Comparison of ENCODE assay signal across 25 cellular contexts in the genomic region with DNA sequence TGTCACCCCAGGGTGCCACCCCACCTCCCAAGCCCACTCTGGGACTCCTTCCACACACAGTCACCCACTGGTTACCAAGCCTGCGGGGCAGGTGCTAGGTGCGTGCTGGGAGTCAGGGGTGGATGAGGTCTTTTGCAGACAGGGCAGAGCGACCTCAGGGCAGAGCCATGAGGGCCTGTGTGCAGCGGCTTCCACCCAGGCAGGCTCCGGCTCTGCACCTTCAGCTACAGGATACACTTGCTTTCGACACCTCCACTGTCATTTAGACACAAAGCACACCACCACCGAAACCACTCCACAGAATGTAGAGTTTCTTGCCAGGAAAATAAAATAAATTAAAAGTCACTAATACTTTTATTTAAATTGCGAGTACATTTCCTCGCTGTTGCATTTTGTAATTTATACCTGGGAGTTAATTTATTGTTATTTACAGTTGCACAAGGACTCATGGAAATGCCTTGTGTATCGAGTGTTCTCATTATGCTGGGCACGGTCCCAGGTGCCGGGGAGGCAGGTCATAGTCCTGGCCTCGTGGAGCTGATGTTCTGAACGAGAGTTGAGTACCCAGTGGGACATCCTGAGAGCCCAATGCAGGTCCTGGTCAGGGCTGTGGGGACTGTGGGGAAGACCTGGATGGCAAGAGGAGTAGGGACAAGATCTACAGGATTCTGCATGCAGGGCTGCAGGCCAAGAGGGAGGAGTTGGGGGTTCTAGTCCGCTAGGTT.
DNase-seq lines count a peak whose midpoint lies in the region; ATAC-seq, FAIRE-seq and TF ChIP-seq lines count a peak whose summit lies in the region.
"Had no signal": no experiment of that assay in that cellular context is flagged by ENCODE, and none has a peak within 500 bp of the region (broad histone marks: within the 10 kb centered on the region; RNA-seq: fewer than 3 reads in every experiment).

No MANE protein-coding gene starts in this region.

- no peak overlapping the region for H2BK15ac ChIP-seq in IMR-90 (ENCODE audit: low read depth, low read length)

- H4K8ac ChIP-seq in IMR-90 (ENCODE audit: low read depth in 2 of 2, low read length in 2 of 2): no peak overlapping the region

- dilution Hi-C loops in IMR-90 (cut with HindIII; ENCODE audit: low sequenced_read_pairs, unreplicated experiment): no loop called here

- no TSS peak for BruUV-seq in IMR-90 (replicated peaks; lab: Mats Ljungman, UMichigan)

- TF ChIP-seq EP300 in A549 (IDR thresholded peaks at IDR 0.05): no peak

- H3K27me3 ChIP-seq in IMR-90 (ENCODE audit: control insufficient read depth, insufficient read depth, low read length) (no peaks in the 10 kb centered on the region), cardiac muscle cell (no peaks in the 10 kb centered on the region), neural progenitor cell (no peaks in the 10 kb centered on the region)
- H3K27me3 ChIP-seq: body of pancreas, hepatocyte had no signal

- H2BK120ac ChIP-seq in IMR-90 (ENCODE audit: low read depth, low read length): no peak overlapping the region

- no peak overlapping the region for H3K18ac ChIP-seq in IMR-90 (ENCODE audit: low read depth, low read length)

- H3K79me1 ChIP-seq in IMR-90 (ENCODE audit: low read depth in 1 of 2, low read length in 2 of 2): peaks cover 35 to 90% of the 10 kb centered on the region in 2 experiments

- H2AFZ ChIP-seq in IMR-90 (replicated peaks; ENCODE audit: low read length, poor library complexity) (no peak overlapping the region), neural progenitor cell (replicated peaks) (no peak overlapping the region)
- H2AFZ ChIP-seq: hepatocyte had no signal

- H3K4me3 Mint-ChIP-seq in neural progenitor cell: no peak overlapping the region
- H3K4me3 Mint-ChIP-seq: activated naive CD8-positive, alpha-beta T cell treated with anti-CD3 and anti-CD28 coated beads, Interleukin-2, amount 50 U/mL, for 24 hours; memory B cell; naive thymus-derived CD4-positive, alpha-beta T cell; T-helper 1 cell treated with Interleukin-12 subunit alpha and Interleukin-12 subunit beta and Interleukin-4 antibody, amounts not matched to agents 30 μg/mL and 1 μg/mL, for 36 hours had no signal

- no peak overlapping the region for H3K4me3 ChIP-seq in A549
- H3K4me3 ChIP-seq in IMR-90 (ENCODE audit: insufficient read depth, low read depth, low read length): no peak overlapping the region
- H3K4me3 ChIP-seq in cardiac muscle cell: no peak overlapping the region
- no peak overlapping the region for H3K4me3 ChIP-seq in neural progenitor cell
- H3K4me3 ChIP-seq: body of pancreas, hepatocyte had no signal

- intact Hi-C loops in IMR-90 (cut with micrococcal nuclease): no loop called here

- H4K20me1 ChIP-seq in IMR-90 (ENCODE audit: insufficient read depth, low read length): peaks cover 36% of the 10 kb centered on the region
- peaks cover 75% of the 10 kb centered on the region for H4K20me1 ChIP-seq in neural progenitor cell (ENCODE audit: low read depth)

- FAIRE-seq in A549 (lab: Jason Lieb, UNC): no peak
- FAIRE-seq: islet of Langerhans, urothelium cell line had no signal

- no peak overlapping the region for H3K9ac ChIP-seq in IMR-90 (ENCODE audit: low read depth, low read length)
- H3K9ac ChIP-seq in neural progenitor cell: no peak overlapping the region

- in situ Hi-C loops in IMR-90 (cut with MboI; ENCODE audit: low sequenced_read_pairs): no loop called here

- peak overlapping the region; percentile 16 for H2AK9ac ChIP-seq in IMR-90 (replicated peaks; ENCODE audit: low read depth, low read length, poor library complexity)

- peaks cover 89% of the 10 kb centered on the region for H3K79me2 ChIP-seq in neural progenitor cell (ENCODE audit: low read depth)

- peaks cover 2% of the 10 kb centered on the region for H3K27me3 Mint-ChIP-seq in neural progenitor cell (ENCODE audit: insufficient read depth, low read depth)
- H3K27me3 Mint-ChIP-seq: activated naive CD8-positive, alpha-beta T cell treated with anti-CD3 and anti-CD28 coated beads, Interleukin-2, amount 50 U/mL, for 24 hours; memory B cell; naive thymus-derived CD4-positive, alpha-beta T cell; progenitor cell of endocrine pancreas had no signal

- H2AK5ac ChIP-seq in IMR-90 (ENCODE audit: low read depth, low read length): peak overlapping the region; percentile 51; the same call in 1 of the 2 replicates

- H3K9me1 ChIP-seq in IMR-90 (ENCODE audit: insufficient read depth, low read length): peaks cover 32% of the 10 kb centered on the region

- no peak overlapping the region for H3K4me2 ChIP-seq in A549
- H3K4me2 ChIP-seq in IMR-90 (ENCODE audit: low read depth, low read length): no peak overlapping the region
- H3K4me2 ChIP-seq in neural progenitor cell: no peak overlapping the region
- H3K4me2 ChIP-seq: hepatocyte had no signal

- H3K14ac ChIP-seq in IMR-90 (replicated peaks; ENCODE audit: low read depth, low read length): no peak overlapping the region

- peaks cover 35% of the 10 kb centered on the region for H3K4me1 Mint-ChIP-seq in neural progenitor cell

- ATAC-seq in A549: no peak
- ATAC-seq in IMR-90 (ENCODE audit: low read depth): no peak
- ATAC-seq in GM21515 (IDR thresholded peaks at IDR 0.05; ENCODE audit: unreplicated experiment): no peak
- no peak for ATAC-seq in HG02678 (IDR thresholded peaks at IDR 0.05; ENCODE audit: unreplicated experiment)
- ATAC-seq: activated naive CD8-positive, alpha-beta T cell treated with anti-CD3 and anti-CD28 coated beads, Interleukin-2, amount 50 U/mL, for 24 hours; body of pancreas; naive thymus-derived CD4-positive, alpha-beta T cell had no signal

- TF ChIP-seq RAD21 in A549 (conservative IDR thresholded peaks at IDR 0.05 in 1 of 2, IDR thresholded peaks at IDR 0.05 in 1 of 2) (no peak), IMR-90 (IDR thresholded peaks at IDR 0.05; ENCODE audit: low read length) (no peak)

- H3K27ac Mint-ChIP-seq in neural progenitor cell: peak overlapping the region; percentile 4
- H3K27ac Mint-ChIP-seq: activated naive CD8-positive, alpha-beta T cell treated with anti-CD3 and anti-CD28 coated beads, Interleukin-2, amount 50 U/mL, for 24 hours; memory B cell; naive thymus-derived CD4-positive, alpha-beta T cell; progenitor cell of endocrine pancreas; T-helper 1 cell treated with Interleukin-12 subunit alpha and Interleukin-12 subunit beta and Interleukin-4 antibody, amounts not matched to agents 30 μg/mL and 1 μg/mL, for 36 hours had no signal

- no peak overlapping the region for H4K5ac ChIP-seq in IMR-90 (ENCODE audit: low read depth, low read length)

- POLR2A ChIA-PET in A549 (lab: Yijun Ruan, JAX) (no interaction called here), IMR-90 (lab: Charles Lee; ENCODE audit: unreplicated experiment) (no interaction called here)

- H2BK20ac ChIP-seq in IMR-90 (ENCODE audit: low read depth, low read length): no peak overlapping the region

- H3K9me3 Mint-ChIP-seq in neural progenitor cell: no peaks in the 10 kb centered on the region
- H3K9me3 Mint-ChIP-seq: activated naive CD8-positive, alpha-beta T cell treated with anti-CD3 and anti-CD28 coated beads, Interleukin-2, amount 50 U/mL, for 24 hours; memory B cell; naive thymus-derived CD4-positive, alpha-beta T cell; T-helper 1 cell treated with Interleukin-12 subunit alpha and Interleukin-12 subunit beta and Interleukin-4 antibody, amounts not matched to agents 30 μg/mL and 1 μg/mL, for 36 hours had no signal

- peak overlapping the region; percentile 94 to 96; a peak in 4 of 6 replicates for H3K27ac ChIP-seq in A549
- no peak overlapping the region for H3K27ac ChIP-seq in IMR-90 (ENCODE audit: insufficient read depth, low read length)
- H3K27ac ChIP-seq in cardiac muscle cell: peak overlapping the region; percentile 71
- no peak overlapping the region for H3K27ac ChIP-seq in neural progenitor cell
- H3K27ac ChIP-seq: body of pancreas, C4-2B, WERI-Rb-1 had no signal

- DNase-seq in A549 (ENCODE audit: low read depth in 1 of 2, low spot score in 1 of 2) (no peak), IMR-90 (no peak), cardiac muscle cell (ENCODE audit: low read depth in 1 of 2, low spot score in 1 of 2) (peak in 1 of 2 donors; percentile 77), neural progenitor cell (ENCODE audit: low spot score) (no peak), HUDEP-2 (lab: John Stamatoyannopoulos, UW; ENCODE audit: unreplicated experiment in 76 of 76) (no peak)
- no peak for DNase-seq in activated CD8-positive, alpha-beta memory T cell treated with anti-CD3 and anti-CD28 coated beads, Interleukin-2, amount 50 U/mL, for 4 hours
- DNase-seq: activated CD8-positive, alpha-beta memory T cell treated with anti-CD3 and anti-CD28 coated beads, Interleukin-2, amount 50 U/mL, for 48 hours; activated effector memory CD4-positive, alpha-beta T cell treated with anti-CD3 and anti-CD28 coated beads, Interleukin-2, amount 50 U/mL, for 16 hours; activated naive CD8-positive, alpha-beta T cell treated with anti-CD3 and anti-CD28 coated beads, Interleukin-2, amount 50 U/mL, for 24 hours; body of pancreas; cortex of kidney; naive thymus-derived CD4-positive, alpha-beta T cell; NCI-H1694; NCI-H526 treated with DMSO at 0.1 percent for 48 hours; stimulated activated CD4-positive, alpha-beta T cell treated with anti-CD3 and anti-CD28 coated beads, Interleukin-4, amount 100 ng/mL, for 4 hours; WERI-Rb-1 had no signal

- 90% methylated on average over 13 of the region's 15 CpGs for WGBS in A549 (ENCODE audit: missing lambda C conversion rate)
- WGBS in IMR-90 (ENCODE audit: extremely low coverage in 2 of 2, insufficient read length in 1 of 2), 2 experiments: 86% methylated on average over 3 of the region's 15 CpGs; no CpG with 5 or more reads in 1 of the 2 experiments

- H3K23ac ChIP-seq in IMR-90 (ENCODE audit: low read depth, low read length): no peak overlapping the region

- H3K36me3 ChIP-seq in IMR-90 (ENCODE audit: control insufficient read depth, insufficient read depth, low read length) (no peaks in the 10 kb centered on the region), cardiac muscle cell (no peaks in the 10 kb centered on the region), neural progenitor cell (no peaks in the 10 kb centered on the region)
- H3K36me3 ChIP-seq: WERI-Rb-1 had no signal

- no peak overlapping the region for H3K56ac ChIP-seq in IMR-90 (ENCODE audit: extremely low read depth, insufficient read depth, low read length)

- H3F3A ChIP-seq in neural progenitor cell (ENCODE audit: low read depth): peaks cover 8% of the 10 kb centered on the region

- H4K91ac ChIP-seq in IMR-90 (ENCODE audit: insufficient read depth, low read depth, low read length): no peak overlapping the region

- TF ChIP-seq POLR2A in A549 (IDR thresholded peaks at IDR 0.05; ENCODE audit: low read length) (no peak), IMR-90 (IDR thresholded peaks at IDR 0.05; ENCODE audit: low read depth, low read length) (no peak)

- H3K36me3 Mint-ChIP-seq in neural progenitor cell: peaks cover 3% of the 10 kb centered on the region

- no peak overlapping the region for H3K4ac ChIP-seq in IMR-90 (ENCODE audit: low read depth, low read length)

- H3K9me3 ChIP-seq in A549: no peaks in the 10 kb centered on the region
- no peaks in the 10 kb centered on the region for H3K9me3 ChIP-seq in IMR-90 (ENCODE audit: control insufficient read depth, insufficient read depth, low read length)
- no peaks in the 10 kb centered on the region for H3K9me3 ChIP-seq in cardiac muscle cell (ENCODE audit: low read depth)
- no peaks in the 10 kb centered on the region for H3K9me3 ChIP-seq in neural progenitor cell (ENCODE audit: low read depth)
- H3K9me3 ChIP-seq: body of pancreas had no signal

- H3K4me1 ChIP-seq in A549 (peaks cover 60% of the 10 kb centered on the region), IMR-90 (ENCODE audit: control insufficient read depth, insufficient read depth, low read length) (peaks cover 24% of the 10 kb centered on the region), cardiac muscle cell (ENCODE audit: low read depth) (peaks cover 79% of the 10 kb centered on the region), neural progenitor cell (peaks cover 24% of the 10 kb centered on the region)

- no peak for TF ChIP-seq CTCF in A549 (IDR thresholded peaks at IDR 0.05)
- TF ChIP-seq CTCF in IMR-90 (conservative IDR thresholded peaks at IDR 0.05; ENCODE audit: low read depth, low read length): no peak
- TF ChIP-seq CTCF in cardiac muscle cell (IDR thresholded peaks at IDR 0.05; ENCODE audit: low read depth, low read length): no peak
- no peak for TF ChIP-seq CTCF in neural progenitor cell (IDR thresholded peaks at IDR 0.05)

- no peak overlapping the region for H2BK5ac ChIP-seq in IMR-90 (ENCODE audit: low read depth, low read length, poor library complexity, severe bottlenecking)

- CTCF ChIA-PET in A549 (lab: Yijun Ruan, JAX): no interaction called here
- CTCF ChIA-PET in IMR-90 (lab: Yijun Ruan, JAX): no interaction called here

Comparison
In these comparisons a context has a peak if more than half of its experiments do, and no peak if none do; other contexts are left out.
1. H3K27ac ChIP-seq: peak in A549 (2 of 2) and cardiac muscle cell (single experiment); none in IMR-90 (single experiment) and neural progenitor cell (single experiment).